In the genomic region with DNA sequence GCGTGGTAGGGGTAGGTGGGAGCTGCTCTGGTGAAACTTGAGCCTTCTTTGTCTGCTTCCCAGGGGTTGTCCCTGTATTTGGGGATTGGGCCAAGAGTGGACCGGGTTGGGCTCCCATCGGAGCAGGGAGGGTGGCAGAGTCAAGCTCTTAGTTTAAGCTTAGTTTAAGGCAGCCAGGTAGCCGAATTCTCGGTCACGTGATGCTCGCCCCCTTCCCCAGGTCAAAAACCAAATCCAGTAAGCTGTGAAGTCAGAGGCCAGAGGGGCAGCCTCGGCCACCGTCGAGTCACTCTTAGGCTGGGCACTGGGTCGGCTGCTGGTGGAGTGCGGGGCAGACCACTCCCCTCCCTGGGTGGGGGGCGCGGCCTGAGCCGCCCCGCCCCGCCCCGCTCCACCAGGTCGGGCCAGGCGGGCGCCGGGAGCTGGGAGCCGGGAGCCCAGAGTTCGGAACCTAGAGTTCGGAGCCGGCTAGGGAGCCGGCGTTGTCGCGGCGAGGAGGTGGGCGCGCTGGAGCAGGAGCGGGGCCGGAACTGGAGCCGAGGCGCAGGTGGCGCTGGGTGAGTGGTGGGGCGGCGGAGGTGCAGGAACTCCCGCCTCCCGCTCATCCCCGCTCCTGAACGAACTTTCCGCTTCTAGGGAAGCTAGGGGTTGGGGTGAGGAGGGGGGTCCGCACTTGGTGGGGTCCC, we compare ENCODE assay signal across 8 cellular contexts. TPM values are rescaled to one million over a fixed set of nuclear protein-coding genes. Genes with fewer than 3 reads are reported as not detected.
DNase-seq lines count a peak whose midpoint lies in the region; ATAC-seq and TF ChIP-seq lines count a peak whose summit lies in the region.

No MANE protein-coding gene starts in this region.

- no peak for TF ChIP-seq CTCF in glutamatergic neuron (IDR thresholded peaks at IDR 0.05; ENCODE audit: partially characterized antibody, unreplicated experiment)
- TF ChIP-seq CTCF in psoas muscle (IDR thresholded peaks at IDR 0.05), result no peak

- H3K4me3 Mint-ChIP-seq in glutamatergic neuron (ENCODE audit: unreplicated experiment), result peak overlapping the region; percentile 88

- peaks cover 19% of the 10 kb centered on the region for H3K4me1 ChIP-seq in psoas muscle

- peak overlapping the region; percentile 84 for H3K27ac Mint-ChIP-seq in glutamatergic neuron (ENCODE audit: unreplicated experiment)

- in situ Hi-C loops in ACHN (cut with HindIII; ENCODE audit: low pct_ligation_motif_present, low pct_unique_long_range_greater_than_20kb, low sequenced_read_pairs), result no loop called here

- peaks cover 12% of the 10 kb centered on the region for H3K9me3 Mint-ChIP-seq in glutamatergic neuron (ENCODE audit: unreplicated experiment)

- H3K27ac ChIP-seq in psoas muscle, result peak overlapping the region; percentile 100

- no peaks in the 10 kb centered on the region for H3K36me3 Mint-ChIP-seq in glutamatergic neuron (ENCODE audit: unreplicated experiment)

- no peaks in the 10 kb centered on the region for H3K27me3 ChIP-seq in psoas muscle (ENCODE audit: insufficient read depth in 3 of 3, low read length in 2 of 3)

- H3K4me3 ChIP-seq in psoas muscle, result peak overlapping the region; percentile 93

- peak; percentile 48 for DNase-seq in ACHN
- peak; percentile 29 for DNase-seq in NCI-H510A (lab: John Stamatoyannopoulos, UW)
- DNase-seq in activated gamma-delta T cell (lab: John Stamatoyannopoulos, UW), result peak; percentile 32
- peak; percentile 65 for DNase-seq in glutamatergic neuron
- DNase-seq in psoas muscle, result no peak
- DNase-seq in SKM-1 (lab: John Stamatoyannopoulos, UW; ENCODE audit: unreplicated experiment), result no peak
- no peak for DNase-seq in sciatic nerve (ENCODE audit: low spot score)

- 5 to 8% (median 6%) methylated on average over 41 to 46 of the region's 46 CpGs for WGBS in psoas muscle, 3 donors

- H3K4me1 Mint-ChIP-seq in glutamatergic neuron (ENCODE audit: low read depth, unreplicated experiment), result peaks cover 16% of the 10 kb centered on the region

- peaks cover 6 to 28% of the 10 kb centered on the region in 2 donors for H3K36me3 ChIP-seq in psoas muscle (ENCODE audit: insufficient read depth in 1 of 2, low read depth in 1 of 2)

- ATAC-seq in GM18868 (IDR thresholded peaks at IDR 0.05; ENCODE audit: unreplicated experiment) (peak; percentile 22), psoas muscle (no peak), sciatic nerve (no peak)

- intact Hi-C loops in psoas muscle (cut with DNase I) (no loop called here), sciatic nerve (cut with DNase I) (no loop called here)

- no peaks in the 10 kb centered on the region for H3K9me3 ChIP-seq in psoas muscle

- peaks cover 14% of the 10 kb centered on the region for H3K27me3 Mint-ChIP-seq in glutamatergic neuron (ENCODE audit: unreplicated experiment)

RNA-seq across cellular contexts. Expression of a gene that starts 2.8 kb away (rescaled TPM):
- 56.7 TPM for total RNA-seq in glutamatergic neuron (ENCODE audit: unreplicated experiment)
- total RNA-seq in psoas muscle, result 10 to 100 TPM; 20.1 to 66.0 (median 28.7) TPM
- 10 to 100 TPM; 19.0 to 24.6 (median 20.0) TPM for polyA plus RNA-seq in psoas muscle
- 78.6 TPM for total RNA-seq in sciatic nerve

RNA-seq across cellular contexts. Expression of a gene that starts 9.5 kb away (rescaled TPM):
- total RNA-seq in glutamatergic neuron (ENCODE audit: unreplicated experiment), result 10.1 TPM
- total RNA-seq in psoas muscle, result 10 to 100 TPM; 11.0 to 29.0 (median 19.5) TPM
- 10 to 100 TPM; 14.7 to 23.8 (median 22.6) TPM for polyA plus RNA-seq in psoas muscle
- total RNA-seq in sciatic nerve, result 5.9 TPM

RNA-seq across cellular contexts. Expression of a gene that starts 9.5 kb away (rescaled TPM):
- total RNA-seq in glutamatergic neuron (ENCODE audit: unreplicated experiment) (58.2 TPM), psoas muscle (10 to 100 TPM; 56.6 to 90.1 (median 72.6) TPM), sciatic nerve (84.8 TPM)
- 100 to 1,000 TPM; 106 to 159 (median 111) TPM for polyA plus RNA-seq in psoas muscle

RNA-seq across cellular contexts. Expression of a gene that starts 27.5 kb away (rescaled TPM):
- 46.9 TPM for total RNA-seq in glutamatergic neuron (ENCODE audit: unreplicated experiment)
- total RNA-seq in psoas muscle, result 1 to 10 TPM in 2 of 4 donors, under 1 TPM in 2; 0.74 to 1.4 (median 0.89) TPM
- polyA plus RNA-seq in psoas muscle, result under 1 TPM; 0.08 to 0.48 (median 0.30) TPM
- 15.3 TPM for total RNA-seq in sciatic nerve

RNA-seq across cellular contexts. Expression of a gene that starts 34.1 kb away (rescaled TPM):
- total RNA-seq in glutamatergic neuron (ENCODE audit: unreplicated experiment), result 1.5 TPM
- under 1 TPM in 2 of 4 donors, not detected in 2; 0.08 to 0.54 TPM for total RNA-seq in psoas muscle
- polyA plus RNA-seq in psoas muscle, result under 1 TPM; 0.04 to 0.30 (median 0.06) TPM
- 3.8 TPM for total RNA-seq in sciatic nerve

Comparison
In these comparisons a context has a peak if more than half of its experiments do, and no peak if none do; other contexts are left out.
1. DNase-seq: peak in ACHN (single experiment), NCI-H510A (single experiment), activated gamma-delta T cell (single experiment) and glutamatergic neuron (single experiment); none in psoas muscle (0 of 2), SKM-1 (single experiment) and sciatic nerve (single experiment).